Comparison of ENCODE assay signal across 27 cellular contexts in genomic region chr11:31927982-31928381, GRCh38.
"Had no signal": no experiment of that assay in that cellular context is flagged by ENCODE, and none has a peak within 500 bp of the region (broad histone marks: within the 10 kb centered on the region; RNA-seq: fewer than 3 reads in every experiment).

No MANE protein-coding gene starts in this region.

- H3K4me1 ChIP-seq: stomach, suprapubic skin, testis, thyroid gland, tibial artery, tibial nerve, transverse colon, upper lobe of left lung, upper lobe of right lung, uterus, vagina had no signal

- H3K27me3 ChIP-seq: testis, thyroid gland, tibial artery, tibial nerve, transverse colon, upper lobe of left lung, uterus, vagina had no signal

- DNase-seq: stimulated activated CD4-positive, alpha-beta T cell treated with anti-CD3 and anti-CD28 coated beads, Interleukin-2, amount 100 ng/mL, for 48 hours; stimulated activated CD4-positive, alpha-beta T cell treated with anti-CD3 and anti-CD28 coated beads, Interleukin-4, amount 100 ng/mL, for 1 hour; stimulated activated CD4-positive, alpha-beta T cell treated with anti-CD3 and anti-CD28 coated beads, Interleukin-4, amount 100 ng/mL, for 24 hours; stimulated activated CD4-positive, alpha-beta T cell treated with anti-CD3 and anti-CD28 coated beads, Interleukin-4, amount 100 ng/mL, for 4 hours; stimulated activated CD8-positive, alpha-beta memory T cell treated with anti-CD3 and anti-CD28 coated beads, Interleukin-4, amount 100 ng/mL, for 48 hours; stimulated activated naive B cell treated with anti-CD40 and anti-IgM and Interleukin-4, amounts not matched to agents 10 μg/mL and 1 μg/mL and 100 μg/mL, for 72 hours; stimulated activated naive CD4-positive, alpha-beta T cell; stimulated activated naive CD4-positive, alpha-beta T cell treated with Interleukin-2 at 50 U/mL for 16 hours; stimulated activated naive CD8-positive, alpha-beta T cell treated with anti-CD3 and anti-CD28 coated beads, Interleukin-15, amount 100 ng/mL, for 72 hours; stimulated activated naive CD8-positive, alpha-beta T cell treated with anti-CD3 and anti-CD28 coated beads, Interleukin-15, Interleukin-2, amounts not matched to agents 100 U/mL and 50 U/mL, for 24 hours; stomach; substantia nigra; testis; thyroid gland; tibial artery; transverse colon; trophoblast cell; upper lobe of right lung; uterus had no signal

- FAIRE-seq: urothelium cell line had no signal

- H3K9me3 ChIP-seq: stomach, suprapubic skin, testis, thoracic aorta, thyroid gland, tibial artery, tibial nerve, transverse colon, upper lobe of left lung, upper lobe of right lung, uterus, vagina had no signal

- H3K36me3 ChIP-seq: stomach, suprapubic skin, thoracic aorta, thyroid gland, tibial artery, tibial nerve, transverse colon, upper lobe of left lung, upper lobe of right lung, uterus, vagina had no signal

- H3K27ac ChIP-seq: stomach, suprapubic skin, testis, thoracic aorta, thyroid gland, tibial artery, tibial nerve, transverse colon, upper lobe of left lung, upper lobe of right lung, uterus, vagina had no signal

- H3K4me3 ChIP-seq: stomach, suprapubic skin, testis, thoracic aorta, thyroid gland, tibial artery, tibial nerve, transverse colon, upper lobe of left lung, upper lobe of right lung, uterus, vagina had no signal

- ATAC-seq: stimulated activated effector memory CD8-positive, alpha-beta T cell treated with anti-CD3 and anti-CD28 coated beads, Interleukin-12 subunit alpha, Interleukin-12 subunit beta, amount 100 ng/mL, for 72 hours; stimulated activated memory B cell treated with anti-CD40 and anti-IgM and Interleukin-4, amounts not matched to agents 10 μg/mL and 1 μg/mL and 100 μg/mL, for 72 hours; stimulated activated naive B cell treated with anti-CD40 and anti-IgM and Interleukin-4, amounts not matched to agents 10 μg/mL and 1 μg/mL and 100 μg/mL, for 72 hours; stimulated activated naive CD8-positive, alpha-beta T cell treated with anti-CD3 and anti-CD28 coated beads, Interleukin-15, amount 100 ng/mL, for 72 hours; stimulated activated naive CD8-positive, alpha-beta T cell treated with anti-CD3 and anti-CD28 coated beads, Interleukin-15, Interleukin-2, amounts not matched to agents 100 U/mL and 50 U/mL, for 24 hours; upper lobe of right lung had no signal
